1 cellular context compared by ENCODE assay signal in genomic region chr1:116357487-116357886, GRCh38.
TF ChIP-seq lines count a peak whose summit lies in the region.

No MANE protein-coding gene starts in this region.

TF ChIP-seq in K562, 482 proteins besides CTCF, POLR2A, EP300 and RAD21 (continued from another document):
- TF ChIP-seq POLR2G (IDR thresholded peaks at IDR 0.05; ENCODE audit: low read depth, low read length) (no peak), GATAD2A (IDR thresholded peaks at IDR 0.05) (no peak), ZNF212 (CRISPR knock-in tag; IDR thresholded peaks at IDR 0.05) (no peak), ZBTB43 (CRISPR knock-in tag; IDR thresholded peaks at IDR 0.05) (no peak), SMAD3 (CRISPR knock-in tag; conservative IDR thresholded peaks at IDR 0.05) (no peak), NFATC3 (IDR thresholded peaks at IDR 0.05) (no peak), DDX20 (tag; IDR thresholded peaks at IDR 0.05; ENCODE audit: low read depth) (no peak), TOE1 (IDR thresholded peaks at IDR 0.05; ENCODE audit: borderline replicate concordance) (no peak), TOE1 (CRISPR knock-in tag; IDR thresholded peaks at IDR 0.05; ENCODE audit: borderline replicate concordance, low read depth) (no peak), ZNF764 (CRISPR knock-in tag; IDR thresholded peaks at IDR 0.05; ENCODE audit: low read depth) (no peak), SMAD2 (IDR thresholded peaks at IDR 0.05; ENCODE audit: low read depth, low read length) (no peak), ZNF282 (CRISPR knock-in tag; IDR thresholded peaks at IDR 0.05) (no peak), BCOR (IDR thresholded peaks at IDR 0.05) (no peak), ZNF146 (CRISPR knock-in tag; IDR thresholded peaks at IDR 0.05; ENCODE audit: unreplicated experiment) (no peak), STAT6 (CRISPR knock-in tag; IDR thresholded peaks at IDR 0.05) (no peak), NR2C2 (CRISPR knock-in tag; IDR thresholded peaks at IDR 0.05) (no peak), NR2C2 (tag; IDR thresholded peaks at IDR 0.05) (no peak), TGIF2 (CRISPR knock-in tag; IDR thresholded peaks at IDR 0.05) (no peak), ZNF707 (CRISPR knock-in tag; conservative IDR thresholded peaks at IDR 0.05) (no peak), ZZZ3 (IDR thresholded peaks at IDR 0.05) (no peak), ZC3H11A (IDR thresholded peaks at IDR 0.05; ENCODE audit: low read depth, low read length) (no peak), GABPB2 (CRISPR knock-in tag; conservative IDR thresholded peaks at IDR 0.05) (no peak), TCF7 (IDR thresholded peaks at IDR 0.05; ENCODE audit: borderline replicate concordance) (no peak), MCM5 (IDR thresholded peaks at IDR 0.05; ENCODE audit: low read depth) (no peak), ZNF431 (CRISPR knock-in tag; IDR thresholded peaks at IDR 0.05) (no peak), TCFL5 (CRISPR knock-in tag; conservative IDR thresholded peaks at IDR 0.05) (no peak), RREB1 (CRISPR knock-in tag; IDR thresholded peaks at IDR 0.05) (no peak), E2F8 (IDR thresholded peaks at IDR 0.05; ENCODE audit: low read depth, partially characterized antibody) (no peak), SRSF1 (IDR thresholded peaks at IDR 0.05; ENCODE audit: low read depth, low read length) (no peak), ZNF316 (IDR thresholded peaks at IDR 0.05) (peak; percentile 91), SMAD1 (IDR thresholded peaks at IDR 0.05; ENCODE audit: low read depth, low read length, partially characterized antibody) (no peak), RBFOX2 (IDR thresholded peaks at IDR 0.05; ENCODE audit: low read depth, low read length) (no peak), ZBTB7A (IDR thresholded peaks at IDR 0.05; ENCODE audit: borderline replicate concordance, control insufficient read depth, low read depth, low read length) (no peak), HNRNPUL1 (IDR thresholded peaks at IDR 0.05; ENCODE audit: low read length) (no peak), C11orf30 (IDR thresholded peaks at IDR 0.05; ENCODE audit: low read depth) (peak; percentile 85), ZNF174 (CRISPR knock-in tag; IDR thresholded peaks at IDR 0.05) (no peak), PATZ1 (CRISPR knock-in tag; IDR thresholded peaks at IDR 0.05; ENCODE audit: borderline replicate concordance) (no peak), ZNF561 (CRISPR knock-in tag; conservative IDR thresholded peaks at IDR 0.05) (no peak), ZNF274 (IDR thresholded peaks at IDR 0.05; ENCODE audit: borderline replicate concordance, low read depth, low read length) (no peak), BACH1 (tag; IDR thresholded peaks at IDR 0.05) (0 out of 2 replicates have a peak, but pooled peaks have one; percentile 38)
